ENCODE assay signal across 8 cellular contexts in the genomic region with DNA sequence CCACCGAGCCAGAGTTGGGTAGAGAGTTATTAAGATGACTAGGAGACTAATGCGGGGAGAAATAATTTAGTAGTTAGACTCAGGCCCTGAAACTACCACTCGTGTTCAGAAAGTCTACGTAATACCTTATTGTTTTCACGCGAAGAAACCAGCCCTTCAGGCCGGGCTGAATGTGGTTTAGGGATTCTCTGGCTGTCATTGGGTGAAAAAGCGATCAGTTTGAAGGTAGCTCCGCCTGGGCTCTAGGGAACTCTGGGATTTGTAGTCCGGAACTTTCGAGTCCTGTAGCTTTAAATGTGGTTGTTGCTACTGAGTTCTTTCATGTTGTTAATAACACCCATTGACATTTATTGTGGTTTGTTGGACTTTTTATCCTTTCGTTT. TPM values are rescaled to one million over a fixed set of nuclear protein-coding genes. Genes with fewer than 3 reads are reported as not detected.
DNase-seq lines count a peak whose midpoint lies in the region; ATAC-seq and TF ChIP-seq lines count a peak whose summit lies in the region.

No MANE protein-coding gene starts in this region.

- 0% methylated on average over 12 of the region's 12 CpGs for WGBS in lower leg skin, 2 donors

- no peaks in the 10 kb centered on the region for H3K27me3 ChIP-seq in BE2C

- TF ChIP-seq POLR2A in lower leg skin (IDR thresholded peaks at IDR 0.05): no peak

- ATAC-seq in GM19328 (IDR thresholded peaks at IDR 0.05; ENCODE audit: unreplicated experiment) (peak; percentile 54), HG03469 (IDR thresholded peaks at IDR 0.05; ENCODE audit: unreplicated experiment) (peak; percentile 51)

- peak overlapping the region; percentile 93 for H3K27ac Mint-ChIP-seq in activated CD4-positive, alpha-beta T cell treated with anti-CD3 and anti-CD28 coated beads, Interleukin-2, amount 10 ng/mL, durations not matched to agents 24 days and 14 days

- peaks cover 19% of the 10 kb centered on the region for H3K4me1 Mint-ChIP-seq in activated CD4-positive, alpha-beta T cell treated with anti-CD3 and anti-CD28 coated beads, Interleukin-2, amount 10 ng/mL, durations not matched to agents 24 days and 14 days

- 0 out of 2 replicates have a peak, but pooled peaks cover 4% of the 10 kb centered on the region for H3K36me3 ChIP-seq in BE2C

- H3K4me3 ChIP-seq in BE2C (ENCODE audit: low read depth, low read length): peak overlapping the region; percentile 81
- H3K4me3 ChIP-seq in lower leg skin (ENCODE audit: low read depth, poor library complexity, severe bottlenecking): no peak overlapping the region

- intact Hi-C loops in activated CD4-positive, alpha-beta T cell treated with anti-CD3 and anti-CD28 coated beads, Interleukin-2, amount 10 ng/mL, durations not matched to agents 24 days and 14 days (cut with micrococcal nuclease): loop anchor here (1.0 to 5.0 kb wide), 6 partner anchors 85 to 899 kb away; a partner anchor contains a TSS
- intact Hi-C loops in lower leg skin (cut with DNase I; ENCODE audit: low total_unique reads): no loop called here

- H3K9me3 ChIP-seq in BE2C: no peaks in the 10 kb centered on the region

- no peaks in the 10 kb centered on the region for H3K4me1 ChIP-seq in BE2C

- H3K36me3 Mint-ChIP-seq in activated CD4-positive, alpha-beta T cell treated with anti-CD3 and anti-CD28 coated beads, Interleukin-2, amount 10 ng/mL, durations not matched to agents 24 days and 14 days (ENCODE audit: low read depth): peaks cover 21% of the 10 kb centered on the region

- no peaks in the 10 kb centered on the region for H3K9me3 Mint-ChIP-seq in activated CD4-positive, alpha-beta T cell treated with anti-CD3 and anti-CD28 coated beads, Interleukin-2, amount 10 ng/mL, durations not matched to agents 24 days and 14 days

- no peaks in the 10 kb centered on the region for H3K27me3 Mint-ChIP-seq in activated CD4-positive, alpha-beta T cell treated with anti-CD3 and anti-CD28 coated beads, Interleukin-2, amount 10 ng/mL, durations not matched to agents 24 days and 14 days

- TF ChIP-seq CTCF in BE2C (IDR thresholded peaks at IDR 0.05; ENCODE audit: low read depth, low read length): no peak
- no peak for TF ChIP-seq CTCF in lower leg skin (IDR thresholded peaks at IDR 0.05)

- peak overlapping the region; percentile 86 for H3K4me3 Mint-ChIP-seq in activated CD4-positive, alpha-beta T cell treated with anti-CD3 and anti-CD28 coated beads, Interleukin-2, amount 10 ng/mL, durations not matched to agents 24 days and 14 days

- DNase-seq in BE2C: peak; percentile 81
- peak; percentile 94 for DNase-seq in NCI-H526 (lab: John Stamatoyannopoulos, UW)
- peak; percentile 95 for DNase-seq in activated CD4-positive, alpha-beta T cell treated with anti-CD3 and anti-CD28 coated beads, Interleukin-2, amount 10 ng/mL, durations not matched to agents 24 days and 14 days
- DNase-seq in ecto neural progenitor cell (ENCODE audit: low spot score): peak; percentile 82
- peak; percentile 92 to 95 for DNase-seq in lower leg skin (ENCODE audit: low spot score in 2 of 2)
- peak; percentile 44 to 61 for DNase-seq in stimulated activated CD4-positive, alpha-beta T cell treated with anti-CD3 and anti-CD28 coated beads, Interleukin-4, amount 100 ng/mL, for 48 hours (ENCODE audit: low read depth in 2 of 2)

RNA-seq across cellular contexts. Expression of a gene that starts 0.5 kb away (rescaled TPM):
- 24.6 TPM for polyA plus RNA-seq in BE2C (2012; ENCODE audit: insufficient read depth, insufficient read length, low read depth)
- total RNA-seq in activated CD4-positive, alpha-beta T cell treated with anti-CD3 and anti-CD28 coated beads, Interleukin-2, amount 10 ng/mL, durations not matched to agents 24 days and 14 days: 32.6 and 33.1 TPM in 2 replicates
- 1 to 10 TPM; 2.2 to 8.9 (median 6.8) TPM for total RNA-seq in lower leg skin
